Comparison of ENCODE assay signal across 18 cellular contexts in the genomic region with DNA sequence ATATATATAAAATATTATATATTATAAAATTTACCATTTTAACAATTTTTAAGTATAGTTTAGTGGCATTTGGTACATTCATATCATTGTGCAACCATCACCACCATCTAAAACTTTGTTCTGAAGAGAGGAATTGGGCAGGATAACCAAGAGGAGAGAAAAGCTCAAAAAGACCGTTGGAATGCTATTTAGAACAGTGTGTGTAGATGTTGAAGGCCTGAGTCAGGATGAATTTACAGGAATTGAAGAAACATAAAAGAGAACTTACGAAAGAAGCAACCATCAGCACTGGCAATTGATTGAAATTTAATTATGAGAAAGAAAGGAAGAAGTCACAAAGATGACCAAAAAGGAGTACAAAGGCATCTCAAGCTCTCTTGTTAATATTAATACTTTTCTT.
DNase-seq lines count a peak whose midpoint lies in the region; ATAC-seq and TF ChIP-seq lines count a peak whose summit lies in the region.
"Had no signal": no experiment of that assay in that cellular context is flagged by ENCODE, and none has a peak within 500 bp of the region (broad histone marks: within the 10 kb centered on the region; RNA-seq: fewer than 3 reads in every experiment).

No MANE protein-coding gene starts in this region.

- in situ Hi-C loops in astrocyte of the spinal cord (cut with HindIII; ENCODE audit: low sequenced_read_pairs) = no loop called here

- no peaks in the 10 kb centered on the region for H3K4me1 ChIP-seq in tibial artery

- H3K27ac ChIP-seq in tibial artery = no peak overlapping the region
- H3K27ac ChIP-seq: SK-N-MC had no signal

- no peak overlapping the region for H3K4me3 ChIP-seq in AG09309 (ENCODE audit: control insufficient read depth, low read depth, low read length)
- H3K4me3 ChIP-seq in astrocyte of the spinal cord (ENCODE audit: low read depth, low read length) = no peak overlapping the region
- H3K4me3 ChIP-seq in foreskin fibroblast (ENCODE audit: low read depth in 1 of 2, low read length in 2 of 2) = no peak overlapping the region
- no peak overlapping the region for H3K4me3 ChIP-seq in tibial artery
- H3K4me3 ChIP-seq: GM12878, SK-N-MC had no signal

- TF ChIP-seq CTCF in AG09309 (IDR thresholded peaks at IDR 0.05; ENCODE audit: control insufficient read depth, insufficient read depth, low read depth, low read length, missing control alignments) = no peak
- TF ChIP-seq CTCF in astrocyte of the spinal cord (IDR thresholded peaks at IDR 0.05; ENCODE audit: low read depth, low read length) = no peak
- TF ChIP-seq CTCF in foreskin fibroblast (IDR thresholded peaks at IDR 0.05; ENCODE audit: low read depth, low read length) = no peak
- TF ChIP-seq CTCF in tibial artery (IDR thresholded peaks at IDR 0.05) = no peak

- H3K36me3 ChIP-seq in tibial artery = no peaks in the 10 kb centered on the region

- peaks cover 0 to 3% of the 10 kb centered on the region in 2 donors for H3K27me3 ChIP-seq in tibial artery

- DNase-seq in AG09309 (ENCODE audit: low read depth) = peak; percentile 35
- peak; percentile 13 for DNase-seq in GM04503 (ENCODE audit: low read depth)
- DNase-seq in astrocyte of the spinal cord (ENCODE audit: low read depth, low spot score) = peak; percentile 56
- DNase-seq in foreskin fibroblast = peak; percentile 9 to 43
- no peak for DNase-seq in H4 (ENCODE audit: low spot score)
- DNase-seq in occipital lobe (lab: John Stamatoyannopoulos, UW) = no peak
- no peak for DNase-seq in tibial artery
- DNase-seq: GDM1, NCI-H1105 treated with DMSO at 0.1 percent for 48 hours, NCI-H1694, NCI-H2081 treated with DMSO at 0.1 percent for 48 hours, NCI-H510A, NCI-H82, OCI-M1, Right ventricle myocardium superior had no signal

- no peaks in the 10 kb centered on the region for H3K9me3 ChIP-seq in tibial artery

- intact Hi-C loops in tibial artery (cut with DNase I; ENCODE audit: low total_unique reads) = no loop called here

- no peak for ATAC-seq in GM21423 (IDR thresholded peaks at IDR 0.05; ENCODE audit: unreplicated experiment)
- ATAC-seq: GM12878 had no signal

Comparison
In these comparisons a context has a peak if more than half of its experiments do, and no peak if none do; other contexts are left out.
1. DNase-seq: peak in AG09309 (single experiment), GM04503 (single experiment), astrocyte of the spinal cord (single experiment) and foreskin fibroblast (2 of 2); none in H4 (single experiment), occipital lobe (single experiment) and tibial artery (0 of 2).